15 cellular contexts compared by ENCODE assay signal in the genomic region with DNA sequence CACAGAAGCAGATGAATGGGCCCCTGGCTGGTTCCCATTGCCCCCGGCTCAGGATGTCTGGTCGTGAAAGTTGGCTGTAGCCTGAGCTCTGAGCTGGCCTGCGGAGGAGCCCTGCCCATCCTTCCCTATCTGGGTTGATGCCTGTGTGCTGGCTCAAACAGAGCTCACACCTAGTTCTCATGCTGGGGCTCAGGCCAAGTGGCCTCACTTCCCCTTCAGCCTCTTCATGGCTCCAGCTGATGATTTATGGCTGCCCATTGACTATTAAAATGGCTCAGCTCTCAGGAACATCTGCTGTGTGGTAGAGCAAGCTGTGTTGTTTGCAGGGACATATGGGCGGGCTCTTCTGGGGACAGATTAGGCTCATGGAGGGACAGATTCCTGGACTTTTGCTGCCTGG.
A peak's percentile ranks its signal among the peaks of the same experiment; 100 is the strongest.
DNase-seq lines count a peak whose midpoint lies in the region; TF ChIP-seq lines count a peak whose summit lies in the region.
"Had no signal": no experiment of that assay in that cellular context is flagged by ENCODE, and none has a peak within 500 bp of the region (broad histone marks: within the 10 kb centered on the region; RNA-seq: fewer than 3 reads in every experiment).

No MANE protein-coding gene starts in this region.

- H3K9ac ChIP-seq in MM.1S (ENCODE audit: low read length), result no peak overlapping the region

- H3K4me1 ChIP-seq in A673 (ENCODE audit: insufficient read depth, low read length, poor library complexity, severe bottlenecking) (no peaks in the 10 kb centered on the region), MM.1S (ENCODE audit: low read length) (no peaks in the 10 kb centered on the region)

- no peaks in the 10 kb centered on the region for H3F3A ChIP-seq in MM.1S (ENCODE audit: insufficient read depth, low read length)

- no peaks in the 10 kb centered on the region for H4K20me1 ChIP-seq in MM.1S (ENCODE audit: insufficient read depth, low read length)

- peak; percentile 62 for DNase-seq in COLO668 (lab: John Stamatoyannopoulos, UW; ENCODE audit: unreplicated experiment)
- DNase-seq in NCI-H1092 (lab: John Stamatoyannopoulos, UW), result peak; percentile 18
- peak; percentile 5 for DNase-seq in cerebellar cortex (ENCODE audit: low spot score)
- DNase-seq in mucosa of gallbladder (ENCODE audit: low spot score), result peak; percentile 9
- DNase-seq in OCI-M2 (lab: John Stamatoyannopoulos, UW; ENCODE audit: unreplicated experiment), result no peak
- DNase-seq in immature natural killer cell, result no peak
- no peak for DNase-seq in A673 (ENCODE audit: low spot score)
- no peak for DNase-seq in MM.1S
- DNase-seq: activated CD4-positive, alpha-beta memory T cell treated with anti-CD3 and anti-CD28 coated beads for 36 hours; activated naive CD8-positive, alpha-beta T cell treated with anti-CD3 and anti-CD28 coated beads for 36 hours; C1 segment of cervical spinal cord; cortex of kidney; HCEC 1CT had no signal

- intact Hi-C loops in A673 (cut with micrococcal nuclease; ENCODE audit: unreplicated experiment), result no loop called here

- H3K4me2 ChIP-seq in MM.1S (ENCODE audit: low read depth, low read length), result no peak overlapping the region
- H3K4me2 ChIP-seq: hepatocyte had no signal

- TF ChIP-seq CTCF in A673 (conservative IDR thresholded peaks at IDR 0.05; ENCODE audit: low read depth, low read length) (no peak), MM.1S (IDR thresholded peaks at IDR 0.05; ENCODE audit: low read length) (no peak)

- no peaks in the 10 kb centered on the region for H3K79me2 ChIP-seq in MM.1S (ENCODE audit: low read length)
- H3K79me2 ChIP-seq: hepatocyte had no signal

- H3K4me1 Mint-ChIP-seq in immature natural killer cell, result no peaks in the 10 kb centered on the region
- H3K4me1 Mint-ChIP-seq: activated naive CD8-positive, alpha-beta T cell treated with anti-CD3 and anti-CD28 coated beads for 36 hours had no signal

- H3K4me3 ChIP-seq in A673 (ENCODE audit: low read depth, low read length, poor library complexity, severe bottlenecking) (no peak overlapping the region), MM.1S (ENCODE audit: low read length) (no peak overlapping the region)
- H3K4me3 ChIP-seq: hepatocyte had no signal

- H3K9me3 ChIP-seq in A673 (ENCODE audit: low read depth, low read length, poor library complexity, severe bottlenecking) (peaks cover 3% of the 10 kb centered on the region), MM.1S (replicated peaks; ENCODE audit: insufficient read depth, low read length) (no peaks in the 10 kb centered on the region)

- H3K27ac ChIP-seq in A673 (ENCODE audit: low read depth, low read length, poor library complexity, severe bottlenecking), result no peak overlapping the region
- H3K27ac ChIP-seq in MM.1S (ENCODE audit: low read length), result no peak overlapping the region
- H3K27ac ChIP-seq: hepatocyte had no signal

- no TSS peak for BruUV-seq in A673 (replicated peaks; lab: Mats Ljungman, UMichigan)

- H3K36me3 ChIP-seq in A673 (ENCODE audit: insufficient read depth, low read length, poor library complexity, severe bottlenecking) (no peaks in the 10 kb centered on the region), MM.1S (replicated peaks; ENCODE audit: insufficient read depth, low read length) (no peaks in the 10 kb centered on the region)

- H3K27me3 ChIP-seq in A673 (replicated peaks; ENCODE audit: insufficient read depth, low read depth, low read length, poor library complexity) (no peaks in the 10 kb centered on the region), MM.1S (replicated peaks; ENCODE audit: insufficient read depth, low read length) (no peaks in the 10 kb centered on the region)
- H3K27me3 ChIP-seq: hepatocyte had no signal

- no peak overlapping the region for H2AFZ ChIP-seq in MM.1S (ENCODE audit: low read length)
- H2AFZ ChIP-seq: hepatocyte had no signal

- CTCF ChIA-PET in A673 (lab: Charles Lee), result no interaction called here

- no peak overlapping the region for H3K27ac Mint-ChIP-seq in immature natural killer cell
- H3K27ac Mint-ChIP-seq: activated CD4-positive, alpha-beta memory T cell treated with anti-CD3 and anti-CD28 coated beads for 36 hours; activated naive CD8-positive, alpha-beta T cell treated with anti-CD3 and anti-CD28 coated beads for 36 hours; mesothelial cell of epicardium had no signal

- no peaks in the 10 kb centered on the region for H3K9me2 ChIP-seq in MM.1S (replicated peaks; ENCODE audit: insufficient read depth, low read length)

- H3K36me3 Mint-ChIP-seq in immature natural killer cell, result peaks cover 0 to 1% (median 0%) of the 10 kb centered on the region in 3 donors
- H3K36me3 Mint-ChIP-seq: activated CD4-positive, alpha-beta memory T cell treated with anti-CD3 and anti-CD28 coated beads for 36 hours; mesothelial cell of epicardium had no signal

- POLR2A ChIA-PET in A673 (lab: Charles Lee; ENCODE audit: low non-redundant PET), result no interaction called here

- no peak overlapping the region for H3K4me3 Mint-ChIP-seq in immature natural killer cell
- H3K4me3 Mint-ChIP-seq: activated CD4-positive, alpha-beta memory T cell treated with anti-CD3 and anti-CD28 coated beads for 36 hours; activated naive CD8-positive, alpha-beta T cell treated with anti-CD3 and anti-CD28 coated beads for 36 hours; mesothelial cell of epicardium had no signal

- peaks cover 0 to 3% (median 1%) of the 10 kb centered on the region in 6 donors for H3K9me3 Mint-ChIP-seq in immature natural killer cell

- H3K27me3 Mint-ChIP-seq in immature natural killer cell (ENCODE audit: low read depth in 3 of 3), result peaks cover 0 to 6% (median 5%) of the 10 kb centered on the region in 3 donors

Comparison
In these comparisons a context has a peak if more than half of its experiments do, and no peak if none do; other contexts are left out.
1. DNase-seq: peak in COLO668 (single experiment), NCI-H1092 (single experiment), cerebellar cortex (single experiment) and mucosa of gallbladder (single experiment); none in OCI-M2 (single experiment), immature natural killer cell (0 of 3), A673 (single experiment) and MM.1S (single experiment).